Comparison of ENCODE assay signal across 17 cellular contexts in genomic region chrX:9707306-9708015, GRCh38. TPM values are rescaled to one million over a fixed set of nuclear protein-coding genes. Genes with fewer than 3 reads are reported as not detected.
"Had no signal": no experiment of that assay in that cellular context is flagged by ENCODE, and none has a peak within 500 bp of the region (broad histone marks: within the 10 kb centered on the region; RNA-seq: fewer than 3 reads in every experiment).

No MANE protein-coding gene starts in this region.

- H3K27me3 ChIP-seq: heart left ventricle, spleen, suprapubic skin, upper lobe of left lung had no signal

- DNase-seq: activated CD4-positive, alpha-beta T cell treated with anti-CD3 and anti-CD28 coated beads for 4 hours; activated CD8-positive, alpha-beta memory T cell treated with anti-CD3 and anti-CD28 coated beads, Interleukin-2, amount 50 U/mL, for 4 hours; activated CD8-positive, alpha-beta T cell treated with anti-CD3 and anti-CD28 coated beads for 36 hours; activated T-cell treated with anti-CD3 and anti-CD28 coated beads, Interleukin-2, amount 50 U/mL, for 72 hours; central memory CD4-positive, alpha-beta T cell; effector CD4-positive, alpha-beta T cell; foreskin melanocyte; heart left ventricle; left ventricle myocardium inferior; right cardiac atrium; spleen; stimulated activated CD4-positive, alpha-beta T cell treated with anti-CD3 and anti-CD28 coated beads, Interleukin-2, amount 100 ng/mL, for 24 hours; stimulated activated naive CD4-positive, alpha-beta T cell; upper lobe of left lung had no signal

- H3K27ac Mint-ChIP-seq: activated CD8-positive, alpha-beta T cell treated with anti-CD3 and anti-CD28 coated beads for 36 hours; activated T-cell treated with anti-CD3 and anti-CD28 coated beads, Interleukin-2, amount 50 U/mL, for 72 hours had no signal

- H3K9me3 Mint-ChIP-seq: activated CD8-positive, alpha-beta T cell treated with anti-CD3 and anti-CD28 coated beads for 36 hours; activated T-cell treated with anti-CD3 and anti-CD28 coated beads, Interleukin-2, amount 50 U/mL, for 72 hours had no signal

- H3K27ac ChIP-seq: coronary artery, heart left ventricle, left ventricle myocardium inferior, spleen, suprapubic skin, upper lobe of left lung had no signal

- H3K9me3 ChIP-seq: left ventricle myocardium inferior, suprapubic skin had no signal

- ATAC-seq: activated CD8-positive, alpha-beta T cell treated with anti-CD3 and anti-CD28 coated beads for 36 hours; activated T-cell treated with anti-CD3 and anti-CD28 coated beads, Interleukin-2, amount 50 U/mL, for 72 hours; heart left ventricle; right cardiac atrium had no signal

- H3K4me3 Mint-ChIP-seq: activated CD8-positive, alpha-beta T cell treated with anti-CD3 and anti-CD28 coated beads for 36 hours; activated T-cell treated with anti-CD3 and anti-CD28 coated beads, Interleukin-2, amount 50 U/mL, for 72 hours had no signal

- H3K4me1 ChIP-seq: left ventricle myocardium inferior, upper lobe of left lung had no signal

- H3K27me3 Mint-ChIP-seq: activated CD8-positive, alpha-beta T cell treated with anti-CD3 and anti-CD28 coated beads for 36 hours had no signal

- H3K4me3 ChIP-seq: coronary artery, heart left ventricle, left ventricle myocardium inferior, spleen, suprapubic skin, upper lobe of left lung had no signal

RNA-seq across cellular contexts. Expression of gene GPR143, which starts 58.2 kb away (rescaled TPM):
- total RNA-seq: activated CD8-positive, alpha-beta T cell treated with anti-CD3 and anti-CD28 coated beads for 36 hours; activated T-cell treated with anti-CD3 and anti-CD28 coated beads, Interleukin-2, amount 50 U/mL, for 72 hours; left ventricle myocardium inferior; mesenteric fat pad; spleen had no signal
